13 cellular contexts compared by ENCODE assay signal in the genomic region with DNA sequence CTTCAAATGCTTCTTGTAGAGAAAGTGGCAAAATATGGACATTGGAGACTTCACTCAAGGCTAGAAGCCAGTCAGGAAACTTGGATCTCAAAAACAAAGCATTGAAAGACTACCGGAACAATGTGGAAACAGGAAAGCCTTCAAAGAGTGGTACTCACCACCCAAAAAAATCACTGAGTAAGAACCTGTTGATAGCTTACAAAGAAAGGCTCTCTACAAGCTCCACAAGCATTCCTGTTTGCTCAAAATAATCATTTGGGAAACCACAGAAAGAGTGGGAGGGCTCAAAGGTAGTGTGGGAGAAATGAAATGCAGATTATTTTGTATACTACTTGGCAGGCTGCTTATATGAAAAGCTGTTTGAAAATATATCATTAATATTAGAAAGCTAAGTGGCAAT. TPM values are rescaled to one million over a fixed set of nuclear protein-coding genes. Genes with fewer than 3 reads are reported as not detected.
DNase-seq lines count a peak whose midpoint lies in the region; ATAC-seq and TF ChIP-seq lines count a peak whose summit lies in the region.
"Had no signal": no experiment of that assay in that cellular context is flagged by ENCODE, and none has a peak within 500 bp of the region (broad histone marks: within the 10 kb centered on the region; RNA-seq: fewer than 3 reads in every experiment).

No MANE protein-coding gene starts in this region.

- H4K20me1 ChIP-seq in hepatocyte (ENCODE audit: insufficient read depth, poor library complexity, severe bottlenecking) = no peaks in the 10 kb centered on the region

- in situ Hi-C loops in astrocyte of the cerebellum (cut with HindIII; ENCODE audit: low sequenced_read_pairs) = no loop called here

- H3K79me2 ChIP-seq in hepatocyte = peaks cover 35% of the 10 kb centered on the region

- H3K36me3 ChIP-seq in hepatocyte (replicated peaks; ENCODE audit: insufficient read depth, low read depth) (no peaks in the 10 kb centered on the region), thoracic aorta (no peaks in the 10 kb centered on the region), endodermal cell (ENCODE audit: control insufficient read depth, insufficient read depth, low read length) (peaks cover 16% of the 10 kb centered on the region)
- no peaks in the 10 kb centered on the region for H3K36me3 ChIP-seq in naive thymus-derived CD4-positive, alpha-beta T cell (ENCODE audit: control insufficient read depth in 2 of 3, insufficient read depth in 3 of 3, low read length in 3 of 3)
- H3K36me3 ChIP-seq: adrenal gland had no signal

- no peaks in the 10 kb centered on the region for H3K27me3 Mint-ChIP-seq in endodermal cell (ENCODE audit: insufficient read depth)
- peaks cover 0 to 13% (median 9%) of the 10 kb centered on the region in 5 donors for H3K27me3 Mint-ChIP-seq in naive thymus-derived CD4-positive, alpha-beta T cell

- intact Hi-C loops in naive thymus-derived CD4-positive, alpha-beta T cell (cut with micrococcal nuclease) = no loop called here

- peaks cover 17% of the 10 kb centered on the region for H3K4me1 Mint-ChIP-seq in endodermal cell
- peaks cover 0 to under 1% (median 0%) of the 10 kb centered on the region in 7 donors for H3K4me1 Mint-ChIP-seq in naive thymus-derived CD4-positive, alpha-beta T cell

- H3K9me2 ChIP-seq in hepatocyte (replicated peaks; ENCODE audit: insufficient read depth) = no peaks in the 10 kb centered on the region

- no peak overlapping the region for H3K27ac Mint-ChIP-seq in endodermal cell
- no peak overlapping the region for H3K27ac Mint-ChIP-seq in naive thymus-derived CD4-positive, alpha-beta T cell

- peaks cover 36% of the 10 kb centered on the region for H3K4me1 ChIP-seq in hepatocyte (ENCODE audit: insufficient read depth)
- peaks cover 25 to 43% of the 10 kb centered on the region in 2 donors for H3K4me1 ChIP-seq in thoracic aorta (ENCODE audit: control insufficient read depth in 1 of 2, low read depth in 2 of 2)
- H3K4me1 ChIP-seq in endodermal cell (ENCODE audit: control insufficient read depth, insufficient read depth, low read length) = no peaks in the 10 kb centered on the region
- no peaks in the 10 kb centered on the region for H3K4me1 ChIP-seq in naive thymus-derived CD4-positive, alpha-beta T cell (ENCODE audit: control insufficient read depth in 2 of 2, insufficient read depth in 2 of 2, low read length in 2 of 2)

- no peak overlapping the region for H3K4me3 ChIP-seq in astrocyte of the cerebellum (ENCODE audit: low read depth, low read length)
- H3K4me3 ChIP-seq in hepatocyte = no peak overlapping the region
- peak overlapping the region; percentile 2 for H3K4me3 ChIP-seq in thoracic aorta
- H3K4me3 ChIP-seq in endodermal cell (ENCODE audit: low read length) = no peak overlapping the region
- H3K4me3 ChIP-seq in naive thymus-derived CD4-positive, alpha-beta T cell (ENCODE audit: low read length) = no peak overlapping the region
- H3K4me3 ChIP-seq: adrenal gland had no signal

- H3K9ac ChIP-seq in endodermal cell (ENCODE audit: extremely low read depth, low read length, poor library complexity, severe bottlenecking) = no peak overlapping the region

- WGBS in hepatocyte (ENCODE audit: low lambda C conversion rate, missing lambda C conversion rate) = 53% methylated on average over 1 of the region's 1 CpG
- WGBS in endodermal cell (ENCODE audit: insufficient coverage in 1 of 2, insufficient read length in 1 of 2), 2 experiments = 95 to 100% methylated on average over 1 of the region's 1 CpG

- POLR2A ChIA-PET in naive thymus-derived CD4-positive, alpha-beta T cell (lab: Charles Lee) = no interaction called here

- H3K9me3 Mint-ChIP-seq in endodermal cell = no peaks in the 10 kb centered on the region
- H3K9me3 Mint-ChIP-seq in naive thymus-derived CD4-positive, alpha-beta T cell = no peaks in the 10 kb centered on the region

- H2AFZ ChIP-seq in hepatocyte = no peak overlapping the region

- H3K9me3 ChIP-seq in hepatocyte (ENCODE audit: low read depth) = no peaks in the 10 kb centered on the region
- H3K9me3 ChIP-seq in thoracic aorta = no peaks in the 10 kb centered on the region
- H3K9me3 ChIP-seq in endodermal cell (ENCODE audit: control insufficient read depth, low read length) = no peaks in the 10 kb centered on the region
- no peaks in the 10 kb centered on the region for H3K9me3 ChIP-seq in naive thymus-derived CD4-positive, alpha-beta T cell (ENCODE audit: control insufficient read depth in 2 of 3, low read length in 3 of 3)
- H3K9me3 ChIP-seq: adrenal gland had no signal

- CTCF ChIA-PET in naive thymus-derived CD4-positive, alpha-beta T cell (lab: Charles Lee) = interaction anchor here (0.6 kb wide), 1 partner anchor 26 kb away, joined by 3 read pairs; no protein-coding TSS in a partner anchor

- H3K4me3 Mint-ChIP-seq in endodermal cell = no peak overlapping the region
- no peak overlapping the region for H3K4me3 Mint-ChIP-seq in naive thymus-derived CD4-positive, alpha-beta T cell

- ATAC-seq in thoracic aorta (ENCODE audit: insufficient number of reproducible peaks, low FRiP score, low read depth) = no peak
- no peak for ATAC-seq in naive thymus-derived CD4-positive, alpha-beta T cell

- H3K27me3 ChIP-seq in hepatocyte (no peaks in the 10 kb centered on the region), thoracic aorta (replicated peaks; ENCODE audit: insufficient read depth) (no peaks in the 10 kb centered on the region), endodermal cell (ENCODE audit: control insufficient read depth, insufficient read depth, low read length, poor library complexity, severe bottlenecking) (no peaks in the 10 kb centered on the region)
- H3K27me3 ChIP-seq in naive thymus-derived CD4-positive, alpha-beta T cell (ENCODE audit: control insufficient read depth in 2 of 2, insufficient read depth in 2 of 2, low read length in 2 of 2) = no peaks in the 10 kb centered on the region
- H3K27me3 ChIP-seq: adrenal gland had no signal

- TF ChIP-seq CTCF in astrocyte of the cerebellum (IDR thresholded peaks at IDR 0.05; ENCODE audit: low read depth, low read length, missing control alignments) = no peak
- no peak for TF ChIP-seq CTCF in hepatocyte (IDR thresholded peaks at IDR 0.05; ENCODE audit: poor library complexity)
- no peak for TF ChIP-seq CTCF in thoracic aorta (IDR thresholded peaks at IDR 0.05)
- no peak for TF ChIP-seq CTCF in endodermal cell (conservative IDR thresholded peaks at IDR 0.05)

- DNase-seq in HT1080 (ENCODE audit: low read depth) (peak; percentile 69), astrocyte of the cerebellum (ENCODE audit: low read depth) (peak; percentile 20), hepatocyte (ENCODE audit: low spot score) (no peak), thoracic aorta (ENCODE audit: low spot score) (no peak), endodermal cell (no peak), NCI-H510A (lab: John Stamatoyannopoulos, UW) (no peak)
- no peak for DNase-seq in naive thymus-derived CD4-positive, alpha-beta T cell
- DNase-seq: activated CD8-positive, alpha-beta memory T cell treated with anti-CD3 and anti-CD28 coated beads, Interleukin-2, amount 50 U/mL, for 48 hours; adrenal gland; COR-L47; mesendoderm; NCI-H526 treated with DMSO at 0.1 percent for 48 hours; SIG-M5 had no signal

- peak overlapping the region; percentile 20 for H3K27ac ChIP-seq in hepatocyte
- peak overlapping the region; percentile 22 to 63 for H3K27ac ChIP-seq in thoracic aorta
- H3K27ac ChIP-seq in endodermal cell (ENCODE audit: low read depth, low read length) = no peak overlapping the region
- H3K27ac ChIP-seq in naive thymus-derived CD4-positive, alpha-beta T cell (ENCODE audit: low read depth, low read length) = no peak overlapping the region
- H3K27ac ChIP-seq: adrenal gland had no signal

- peaks cover 16% of the 10 kb centered on the region for H3K36me3 Mint-ChIP-seq in endodermal cell (ENCODE audit: low read depth)
- H3K36me3 Mint-ChIP-seq in naive thymus-derived CD4-positive, alpha-beta T cell = peaks cover 0 to 5% (median 0%) of the 10 kb centered on the region in 5 donors

- no peak overlapping the region for H3K4me2 ChIP-seq in hepatocyte

RNA-seq across cellular contexts. Expression of gene DST, which starts 9.5 kb away (rescaled TPM):
- 98.5 and 114 TPM in 2 replicates for total RNA-seq in HT1080 (2014; rRNA removed; shearing (Covaris generic))
- 22.7 and 25.3 TPM in 2 replicates for polyA plus RNA-seq in HT1080 (2015; cell fraction: cytosol; rRNA removed)
- 432 and 470 TPM in 2 replicates for polyA plus RNA-seq in HT1080 (2015; cell fraction: nucleus; rRNA removed)
- total RNA-seq in hepatocyte (369 and 396 TPM in 2 replicates), thoracic aorta (100 to 1,000 TPM; 443 to 489 TPM), endodermal cell (100 to 1,000 TPM; 101 to 113 TPM)
- 103 and 131 TPM in 2 replicates for polyA plus RNA-seq in hepatocyte
- 66.5 TPM for polyA plus RNA-seq in endodermal cell (2013, experiment 1 of 2)
- polyA plus RNA-seq in endodermal cell (2013, experiment 2 of 2) = 66.8 TPM
- 10 to 100 TPM in 1 of 5 experiments, 1 to 10 TPM in 4; 4.7 to 20.3 (median 6.9) TPM for total RNA-seq in naive thymus-derived CD4-positive, alpha-beta T cell
- polyA plus RNA-seq in naive thymus-derived CD4-positive, alpha-beta T cell = 1 to 10 TPM in 1 of 2 donors, under 1 TPM in 1; 0.46 to 1.4 TPM

Comparison
In these comparisons a context has a peak if more than half of its experiments do, and no peak if none do; other contexts are left out.
1. DNase-seq: peak in HT1080 (single experiment) and astrocyte of the cerebellum (single experiment); none in hepatocyte (single experiment), thoracic aorta (single experiment), endodermal cell (single experiment), NCI-H510A (single experiment) and naive thymus-derived CD4-positive, alpha-beta T cell (0 of 9).
2. H3K27ac ChIP-seq: peak in hepatocyte (single experiment) and thoracic aorta (2 of 2); none in endodermal cell (single experiment) and naive thymus-derived CD4-positive, alpha-beta T cell (single experiment).